8 cellular contexts compared by ENCODE assay signal in genomic region chr11:128451651-128452470, GRCh38.
DNase-seq lines count a peak whose midpoint lies in the region; ATAC-seq and TF ChIP-seq lines count a peak whose summit lies in the region.

No MANE protein-coding gene starts in this region.

- H3K27me3 ChIP-seq in SJSA1 (replicated peaks) (no peaks in the 10 kb centered on the region), sigmoid colon (no peaks in the 10 kb centered on the region)

- in situ Hi-C loops in GM13977 (cut with MboI; ENCODE audit: low pct_unique_long_range_greater_than_20kb, low sequenced_read_pairs, unreplicated experiment), result loop anchor here (25.0 kb wide), 1 partner anchor 165 kb away; no protein-coding TSS in a partner anchor

- peak; percentile 52 for DNase-seq in GM13977 (ENCODE audit: low spot score)
- DNase-seq in SJSA1 (ENCODE audit: low read depth in 1 of 2, low spot score in 2 of 2), result peak; percentile 52 to 62
- peak; percentile 61 to 92 (median 83) for DNase-seq in head of caudate nucleus
- peak; percentile 81 for DNase-seq in sigmoid colon
- DNase-seq in NCI-H2196 treated with DMSO at 0.1 percent for 48 hours (lab: John Stamatoyannopoulos, UW; ENCODE audit: unreplicated experiment), result no peak
- DNase-seq in stimulated activated naive CD4-positive, alpha-beta T cell (lab: John Stamatoyannopoulos, UW), result no peak

- TF ChIP-seq POLR2A in sigmoid colon (IDR thresholded peaks at IDR 0.05), result no peak

- intact Hi-C loops in head of caudate nucleus (cut with DNase I) (loop anchor here (2.0 to 10.0 kb wide), 3 partner anchors 73 to 287 kb away; no protein-coding TSS in a partner anchor), sigmoid colon (cut with DNase I) (loop anchor here (5.0 to 10.0 kb wide), 2 partner anchors 45 to 73 kb away; no protein-coding TSS in a partner anchor)

- H3K4me1 ChIP-seq in SJSA1 (replicated peaks) (peaks cover 26% of the 10 kb centered on the region), sigmoid colon (peaks cover 0 to 28% (median 21%) of the 10 kb centered on the region in 4 donors)

- WGBS in sigmoid colon, 2 donors, result 29 to 69% methylated on average over 26 of the region's 26 CpGs

- H3K27ac ChIP-seq in SJSA1 (no peak overlapping the region), sigmoid colon (peak overlapping the region; percentile 24 to 56 (median 34))

- H3K36me3 ChIP-seq in SJSA1 (peaks cover 8% of the 10 kb centered on the region), sigmoid colon (no peaks in the 10 kb centered on the region)

- H3K4me3 ChIP-seq in SJSA1, result peak overlapping the region; percentile 20
- peak overlapping the region in 2 of 4 donors; percentile 19 to 26 for H3K4me3 ChIP-seq in sigmoid colon

- TF ChIP-seq EP300 in sigmoid colon (IDR thresholded peaks at IDR 0.05), result no peak

- H3K9me3 ChIP-seq in SJSA1 (replicated peaks), result no peaks in the 10 kb centered on the region
- H3K9me3 ChIP-seq in sigmoid colon, result no peaks in the 10 kb centered on the region

- TF ChIP-seq CTCF in GM13977 (IDR thresholded peaks at IDR 0.05; ENCODE audit: extremely low read depth, insufficient read depth, missing control alignments) (no peak), sigmoid colon (IDR thresholded peaks at IDR 0.05) (no peak)

- ATAC-seq in HG03520 (IDR thresholded peaks at IDR 0.05; ENCODE audit: unreplicated experiment) (no peak), HG03354 (IDR thresholded peaks at IDR 0.05; ENCODE audit: poor library complexity, severe bottlenecking, unreplicated experiment) (no peak)

Comparison
In these comparisons a context has a peak if more than half of its experiments do, and no peak if none do; other contexts are left out.
1. DNase-seq: peak in GM13977 (single experiment), SJSA1 (2 of 2), head of caudate nucleus (42 of 42) and sigmoid colon (single experiment); none in NCI-H2196 treated with DMSO at 0.1 percent for 48 hours (single experiment) and stimulated activated naive CD4-positive, alpha-beta T cell (0 of 6).